ENCODE assay signal across 20 cellular contexts in genomic region chr2:146931109-146931508, GRCh38.
A peak's percentile ranks its signal among the peaks of the same experiment; 100 is the strongest.
DNase-seq lines count a peak whose midpoint lies in the region; ATAC-seq and TF ChIP-seq lines count a peak whose summit lies in the region.
"Had no signal": no experiment of that assay in that cellular context is flagged by ENCODE, and none has a peak within 500 bp of the region (broad histone marks: within the 10 kb centered on the region; RNA-seq: fewer than 3 reads in every experiment).

No MANE protein-coding gene starts in this region.

- no peak overlapping the region for H3K4me3 ChIP-seq in fibroblast of lung (replicated peaks in 1 of 4; ENCODE audit: control extremely low read depth in 1 of 4, insufficient read depth in 1 of 4, low read depth in 3 of 4, low read length in 4 of 4)
- H3K4me3 ChIP-seq: body of pancreas, esophagus squamous epithelium, heart left ventricle, ovary had no signal

- H3K9me3 ChIP-seq in fibroblast of lung (ENCODE audit: control insufficient read depth, insufficient read depth, low read depth, low read length), result no peaks in the 10 kb centered on the region
- H3K9me3 ChIP-seq: body of pancreas, esophagus squamous epithelium, ovary had no signal

- H3K4me1 ChIP-seq in fibroblast of lung (ENCODE audit: control insufficient read depth, extremely low read depth, insufficient read depth, low read length), result no peaks in the 10 kb centered on the region
- H3K4me1 ChIP-seq: body of pancreas, esophagus squamous epithelium, heart left ventricle had no signal

- no peak for DNase-seq in fibroblast of lung (ENCODE audit: low read depth in 2 of 2)
- DNase-seq in naive thymus-derived CD8-positive, alpha-beta T cell, result no peak
- no peak for DNase-seq in NCI-H1436 (lab: John Stamatoyannopoulos, UW)
- no peak for DNase-seq in retina
- DNase-seq in stimulated activated CD4-positive, alpha-beta T cell treated with anti-CD3 and anti-CD28 coated beads, Interleukin-12 subunit alpha, Interleukin-12 subunit beta, amount 100 ng/mL, for 4 hours, result no peak
- DNase-seq: activated CD4-positive, CD25-positive, alpha-beta regulatory T cell treated with anti-CD3 and anti-CD28 coated beads, Interleukin-2, amount 50 U/mL, for 72 hours; activated naive CD4-positive, alpha-beta T cell treated with anti-CD3 and anti-CD28 coated beads for 36 hours; body of pancreas; DMS153; esophagus squamous epithelium; heart left ventricle; NCI-H2081; NCI-H526 treated with DMSO at 0.1 percent for 48 hours; ovary; stimulated activated naive B cell treated with anti-CD40 and anti-IgM and Interleukin-4, amounts not matched to agents 10 μg/mL and 1 μg/mL and 100 μg/mL, for 72 hours; T-helper 1 cell had no signal

- no peak overlapping the region for H3K4me3 Mint-ChIP-seq in naive thymus-derived CD8-positive, alpha-beta T cell
- H3K4me3 Mint-ChIP-seq: activated naive CD4-positive, alpha-beta T cell treated with anti-CD3 and anti-CD28 coated beads for 36 hours; stimulated activated naive B cell treated with anti-CD40 and anti-IgM and Interleukin-4, amounts not matched to agents 10 μg/mL and 1 μg/mL and 100 μg/mL, for 72 hours; type B pancreatic cell had no signal

- no peak overlapping the region for H3K9ac ChIP-seq in fibroblast of lung (ENCODE audit: insufficient read depth, low read length)

- no peak overlapping the region for H3K4me2 ChIP-seq in fibroblast of lung (ENCODE audit: extremely low read depth, insufficient read depth, low read length)

- H3K79me2 ChIP-seq in fibroblast of lung (ENCODE audit: control insufficient read depth, insufficient read depth, low read length), result no peaks in the 10 kb centered on the region

- H3K27me3 Mint-ChIP-seq in naive thymus-derived CD8-positive, alpha-beta T cell, result peaks cover 0 to 3% (median 0%) of the 10 kb centered on the region in 5 donors
- H3K27me3 Mint-ChIP-seq: stimulated activated naive B cell treated with anti-CD40 and anti-IgM and Interleukin-4, amounts not matched to agents 10 μg/mL and 1 μg/mL and 100 μg/mL, for 72 hours; type B pancreatic cell had no signal

- no peaks in the 10 kb centered on the region for H3K36me3 Mint-ChIP-seq in naive thymus-derived CD8-positive, alpha-beta T cell
- H3K36me3 Mint-ChIP-seq: stimulated activated naive B cell treated with anti-CD40 and anti-IgM and Interleukin-4, amounts not matched to agents 10 μg/mL and 1 μg/mL and 100 μg/mL, for 72 hours had no signal

- H3K36me3 ChIP-seq in fibroblast of lung (ENCODE audit: control insufficient read depth, insufficient read depth, low read length), result no peaks in the 10 kb centered on the region
- H3K36me3 ChIP-seq: esophagus squamous epithelium, heart left ventricle, ovary had no signal

- no peaks in the 10 kb centered on the region for H3K4me1 Mint-ChIP-seq in naive thymus-derived CD8-positive, alpha-beta T cell

- ATAC-seq in GM18861 (IDR thresholded peaks at IDR 0.05; ENCODE audit: unreplicated experiment) (peak; percentile 80), GM21786 (IDR thresholded peaks at IDR 0.05; ENCODE audit: unreplicated experiment) (peak; percentile 64), HG03439 (IDR thresholded peaks at IDR 0.05; ENCODE audit: unreplicated experiment) (peak; percentile 72)
- no peak for ATAC-seq in naive thymus-derived CD8-positive, alpha-beta T cell
- ATAC-seq: body of pancreas; heart left ventricle; stimulated activated naive B cell treated with anti-CD40 and anti-IgM and Interleukin-4, amounts not matched to agents 10 μg/mL and 1 μg/mL and 100 μg/mL, for 72 hours had no signal

- no peak overlapping the region for H3K27ac ChIP-seq in fibroblast of lung (ENCODE audit: insufficient read depth, low read length)
- H3K27ac ChIP-seq: body of pancreas, esophagus squamous epithelium, heart left ventricle, ovary had no signal

- TF ChIP-seq CTCF in fibroblast of lung (conservative IDR thresholded peaks at IDR 0.05 in 1 of 2, IDR thresholded peaks at IDR 0.05 in 1 of 2; ENCODE audit: low read depth in 1 of 2, low read length in 2 of 2), result no peak

- H3K9me3 Mint-ChIP-seq in naive thymus-derived CD8-positive, alpha-beta T cell, result peaks cover 3 to 20% (median 6%) of the 10 kb centered on the region in 9 donors

- H3K27me3 ChIP-seq in fibroblast of lung (ENCODE audit: control insufficient read depth, insufficient read depth, low read length), result no peaks in the 10 kb centered on the region
- H3K27me3 ChIP-seq: body of pancreas, esophagus squamous epithelium, heart left ventricle, ovary had no signal

- H2AFZ ChIP-seq in fibroblast of lung (ENCODE audit: low read length), result peak overlapping the region; percentile 10

- no peak overlapping the region for H3K27ac Mint-ChIP-seq in naive thymus-derived CD8-positive, alpha-beta T cell
- H3K27ac Mint-ChIP-seq: activated naive CD4-positive, alpha-beta T cell treated with anti-CD3 and anti-CD28 coated beads for 36 hours; stimulated activated naive B cell treated with anti-CD40 and anti-IgM and Interleukin-4, amounts not matched to agents 10 μg/mL and 1 μg/mL and 100 μg/mL, for 72 hours; type B pancreatic cell had no signal

- POLR2A ChIA-PET in naive thymus-derived CD8-positive, alpha-beta T cell (lab: Charles Lee), result no interaction called here

- no peaks in the 10 kb centered on the region for H4K20me1 ChIP-seq in fibroblast of lung (ENCODE audit: control insufficient read depth, extremely low read depth, insufficient read depth, low read length)

Comparison
In these comparisons a context has a peak if more than half of its experiments do, and no peak if none do; other contexts are left out.
1. ATAC-seq: peak in GM18861 (single experiment), GM21786 (single experiment) and HG03439 (single experiment); none in naive thymus-derived CD8-positive, alpha-beta T cell (0 of 2).